15 cellular contexts compared by ENCODE assay signal in genomic region chr16:53605356-53605755, GRCh38.
DNase-seq lines count a peak whose midpoint lies in the region; ATAC-seq, FAIRE-seq and TF ChIP-seq lines count a peak whose summit lies in the region.
"Had no signal": no experiment of that assay in that cellular context is flagged by ENCODE, and none has a peak within 500 bp of the region (broad histone marks: within the 10 kb centered on the region; RNA-seq: fewer than 3 reads in every experiment).

No MANE protein-coding gene starts in this region.

- POLR2A ChIA-PET in HepG2 (lab: Yijun Ruan, JAX) = no interaction called here
- POLR2A ChIA-PET in CD4-positive, alpha-beta memory T cell (lab: Charles Lee; ENCODE audit: partially characterized antibody) = no interaction called here

- FAIRE-seq in HepG2 (lab: Jason Lieb, UNC) = no peak

- TF ChIP-seq POLR2A in HepG2 (IDR thresholded peaks at IDR 0.05; ENCODE audit: insufficient read depth in 1 of 2, low read depth in 2 of 2, low read length in 2 of 2) (no peak), GM18505 (IDR thresholded peaks at IDR 0.05; ENCODE audit: borderline replicate concordance, extremely low read depth, insufficient read depth, insufficient read length) (no peak)

- TF ChIP-seq EP300 in HepG2 (IDR thresholded peaks at IDR 0.05; ENCODE audit: low read depth in 2 of 2, low read length in 2 of 2) (no peak), HepG2 (CRISPR knock-in tag; IDR thresholded peaks at IDR 0.05; ENCODE audit: borderline replicate concordance) (no peak)

- H3K27me3 ChIP-seq in liver (ENCODE audit: control insufficient read depth in 4 of 4, insufficient read depth in 4 of 4, low read length in 3 of 4) = no peaks in the 10 kb centered on the region
- H3K27me3 ChIP-seq in HepG2 (ENCODE audit: control insufficient read depth in 1 of 2, insufficient read depth in 2 of 2, low read length in 2 of 2) = no peaks in the 10 kb centered on the region
- no peaks in the 10 kb centered on the region for H3K27me3 ChIP-seq in trophoblast cell (ENCODE audit: insufficient read depth, low read length)
- no peaks in the 10 kb centered on the region for H3K27me3 ChIP-seq in CD4-positive, alpha-beta memory T cell (ENCODE audit: insufficient read depth, low read length)
- H3K27me3 ChIP-seq: BLaER1 had no signal

- TF ChIP-seq RAD21 in liver (IDR thresholded peaks at IDR 0.05) (no peak), HepG2 (CRISPR knock-in tag; IDR thresholded peaks at IDR 0.05) (no peak)

- no peak overlapping the region for H3K4ac ChIP-seq in trophoblast cell (ENCODE audit: low read depth, low read length)

- H3K4me3 Mint-ChIP-seq in CD4-positive, alpha-beta memory T cell = no peak overlapping the region
- H3K4me3 Mint-ChIP-seq: CD14-positive monocyte; CD8-positive, alpha-beta T cell had no signal

- no peak overlapping the region for H4K8ac ChIP-seq in trophoblast cell (ENCODE audit: low read depth, low read length)

- H2BK5ac ChIP-seq in trophoblast cell (ENCODE audit: low read depth, low read length, poor library complexity) = no peak overlapping the region

- ATAC-seq in HepG2 (no peak), GM18505 (IDR thresholded peaks at IDR 0.05; ENCODE audit: unreplicated experiment) (no peak)
- ATAC-seq: CD8-positive, alpha-beta T cell had no signal

- H2BK12ac ChIP-seq in trophoblast cell (ENCODE audit: low read length) = no peak overlapping the region

- H2BK120ac ChIP-seq in trophoblast cell (ENCODE audit: insufficient read depth, low read length, poor library complexity) = no peak overlapping the region

- no peaks in the 10 kb centered on the region for H3K27me3 Mint-ChIP-seq in CD4-positive, alpha-beta memory T cell

- intact Hi-C loops in HepG2 (cut with micrococcal nuclease; ENCODE audit: unreplicated experiment) = no loop called here
- intact Hi-C loops in CD4-positive, alpha-beta memory T cell (cut with micrococcal nuclease) = no loop called here

- H3K9me3 ChIP-seq in liver (ENCODE audit: control insufficient read depth in 4 of 4, low read length in 3 of 4) = no peaks in the 10 kb centered on the region
- no peaks in the 10 kb centered on the region for H3K9me3 ChIP-seq in HepG2 (ENCODE audit: low read length)
- no peaks in the 10 kb centered on the region for H3K9me3 ChIP-seq in trophoblast cell (ENCODE audit: insufficient read depth, low read depth, low read length)
- H3K9me3 ChIP-seq in CD4-positive, alpha-beta memory T cell (ENCODE audit: control insufficient read depth in 1 of 2, low read length in 2 of 2) = no peaks in the 10 kb centered on the region
- H3K9me3 ChIP-seq: BLaER1, HAP-1 had no signal

- H3K9ac ChIP-seq in liver (ENCODE audit: low read depth in 1 of 2, low read length in 2 of 2) (no peak overlapping the region), HepG2 (ENCODE audit: insufficient read depth, low read depth, low read length) (no peak overlapping the region), trophoblast cell (ENCODE audit: low read length) (no peak overlapping the region)
- H3K9ac ChIP-seq: BLaER1 had no signal

- H3K4me1 ChIP-seq in liver (ENCODE audit: control insufficient read depth in 4 of 4, insufficient read depth in 4 of 4, low read length in 3 of 4) (peaks cover 0 to 2% (median under 1%) of the 10 kb centered on the region in 4 donors), HepG2 (ENCODE audit: insufficient read depth, low read length) (no peaks in the 10 kb centered on the region), trophoblast cell (ENCODE audit: control insufficient read depth in 1 of 2, insufficient read depth in 2 of 2, low read length in 2 of 2) (no peaks in the 10 kb centered on the region)
- no peaks in the 10 kb centered on the region for H3K4me1 ChIP-seq in CD4-positive, alpha-beta memory T cell (ENCODE audit: insufficient read depth, low read length)
- H3K4me1 ChIP-seq: BLaER1 had no signal

- peaks cover 10 to 12% of the 10 kb centered on the region in 2 donors for H3K36me3 Mint-ChIP-seq in CD4-positive, alpha-beta memory T cell
- H3K36me3 Mint-ChIP-seq: CD14-positive monocyte had no signal

- no TSS peak for BruUV-seq in HepG2 (replicated peaks; lab: Mats Ljungman, UMichigan)

- no peak overlapping the region for H4K91ac ChIP-seq in trophoblast cell (ENCODE audit: low read depth, low read length)

- H4K12ac ChIP-seq in trophoblast cell (ENCODE audit: low read depth, low read length) = no peak overlapping the region

- H2AK5ac ChIP-seq in trophoblast cell (ENCODE audit: low read length) = no peak overlapping the region

- H3K4me1 Mint-ChIP-seq in CD4-positive, alpha-beta memory T cell = no peaks in the 10 kb centered on the region
- H3K4me1 Mint-ChIP-seq: CD14-positive monocyte had no signal

- CTCF ChIA-PET in HepG2 (lab: Yijun Ruan, JAX; ENCODE audit: low intra/inter-chr PET ratio, low total read pairs) = no interaction called here
- CTCF ChIA-PET in CD4-positive, alpha-beta memory T cell (lab: Charles Lee; ENCODE audit: partially characterized antibody) = no interaction called here

- H3K27ac Mint-ChIP-seq in CD4-positive, alpha-beta memory T cell = no peak overlapping the region
- H3K27ac Mint-ChIP-seq: CD14-positive monocyte; CD8-positive, alpha-beta T cell had no signal

- H3K36me3 ChIP-seq in liver (ENCODE audit: control insufficient read depth in 4 of 4, insufficient read depth in 3 of 4, low read depth in 1 of 4, low read length in 3 of 4) (peaks cover 0 to 4% (median 0%) of the 10 kb centered on the region in 4 donors), HepG2 (replicated peaks in 1 of 2; ENCODE audit: control insufficient read depth in 1 of 2, insufficient read depth in 2 of 2, low read length in 2 of 2) (peaks cover 0 to 1% of the 10 kb centered on the region in 2 experiments; a peak in 1 of 5 replicates), trophoblast cell (ENCODE audit: control insufficient read depth in 1 of 2, insufficient read depth in 2 of 2, low read length in 2 of 2) (no peaks in the 10 kb centered on the region)
- H3K36me3 ChIP-seq in CD4-positive, alpha-beta memory T cell (ENCODE audit: insufficient read depth, low read length) = no peaks in the 10 kb centered on the region
- H3K36me3 ChIP-seq: HAP-1 had no signal

- no peak overlapping the region for H3K4me3 ChIP-seq in liver (ENCODE audit: low read depth in 1 of 3, low read length in 3 of 3)
- no peak overlapping the region for H3K4me3 ChIP-seq in HepG2 (replicated peaks in 1 of 3; ENCODE audit: insufficient read depth in 1 of 3, low read depth in 2 of 3, low read length in 3 of 3)
- H3K4me3 ChIP-seq in trophoblast cell (ENCODE audit: low read depth, low read length) = peak overlapping the region; percentile 43
- no peak overlapping the region for H3K4me3 ChIP-seq in CD4-positive, alpha-beta memory T cell (ENCODE audit: low read length in 2 of 2)
- H3K4me3 ChIP-seq: BLaER1, HAP-1 had no signal

- H2AFZ ChIP-seq in HepG2 (ENCODE audit: low read length) (no peak overlapping the region), trophoblast cell (ENCODE audit: insufficient read depth, low read length, poor library complexity) (no peak overlapping the region)

- H3K4me2 ChIP-seq in HepG2 (ENCODE audit: low read depth, low read length) = no peak overlapping the region
- H3K4me2 ChIP-seq in trophoblast cell (ENCODE audit: low read length) = no peak overlapping the region
- H3K4me2 ChIP-seq: BLaER1 had no signal

- H3K79me1 ChIP-seq in trophoblast cell (ENCODE audit: low read length) = no peaks in the 10 kb centered on the region

- no peak for DNase-seq in HepG2 (ENCODE audit: low spot score)
- peak; percentile 5 for DNase-seq in fibroblast of peridontal ligament (ENCODE audit: extremely low read depth)
- DNase-seq in trophoblast cell = no peak
- DNase-seq in CD4-positive, alpha-beta memory T cell = no peak
- DNase-seq in pons (ENCODE audit: low spot score) = no peak
- DNase-seq: 8988T; Calu3; CD8-positive, alpha-beta T cell; DMS79 treated with DMSO at 0.1 percent for 48 hours; GF-D8 had no signal

- H3K18ac ChIP-seq in trophoblast cell (ENCODE audit: low read length) = no peak overlapping the region

- H3K14ac ChIP-seq in trophoblast cell (ENCODE audit: low read length) = no peak overlapping the region

- in situ Hi-C loops in HepG2 (cut with HindIII; ENCODE audit: extremely low pct_ligation_motif_present, low pct_unique_long_range_greater_than_20kb) = no loop called here

- no peak overlapping the region for H3K23ac ChIP-seq in trophoblast cell (ENCODE audit: low read length)

- WGBS in liver = 76% methylated on average over 10 of the region's 10 CpGs
- WGBS in HepG2 (ENCODE audit: low lambda C conversion rate) = 88% methylated on average over 10 of the region's 10 CpGs
- WGBS in trophoblast cell (ENCODE audit: extremely low coverage, insufficient coverage, insufficient read length) = no CpG with 5 or more reads among the region's 10 CpGs

- TF ChIP-seq CTCF in liver (IDR thresholded peaks at IDR 0.05; ENCODE audit: low read depth, low read length, missing input control) = no peak
- TF ChIP-seq CTCF in HepG2 (CRISPR knock-in tag; IDR thresholded peaks at IDR 0.05) = no peak

- H3K9me3 Mint-ChIP-seq in CD4-positive, alpha-beta memory T cell = peaks cover 0 to 2% (median 0%) of the 10 kb centered on the region in 8 donors
- H3K9me3 Mint-ChIP-seq: CD8-positive, alpha-beta T cell had no signal

- H3K79me2 ChIP-seq in HepG2 (ENCODE audit: insufficient read depth, low read length) (no peaks in the 10 kb centered on the region), trophoblast cell (ENCODE audit: control insufficient read depth, insufficient read depth, low read length, poor library complexity) (no peaks in the 10 kb centered on the region)

- no peak overlapping the region for H3K27ac ChIP-seq in liver (ENCODE audit: low read depth in 1 of 2, low read length in 2 of 2)
- H3K27ac ChIP-seq in HepG2 (ENCODE audit: extremely low read length, insufficient read depth, low read length) = no peak overlapping the region
- H3K27ac ChIP-seq in trophoblast cell (ENCODE audit: low read depth, low read length) = no peak overlapping the region
- no peak overlapping the region for H3K27ac ChIP-seq in CD4-positive, alpha-beta memory T cell (ENCODE audit: low read depth, low read length)
- H3K27ac ChIP-seq: BLaER1 had no signal

- no peaks in the 10 kb centered on the region for H4K20me1 ChIP-seq in HepG2 (ENCODE audit: insufficient read depth, low read length)
- H4K20me1 ChIP-seq: BLaER1 had no signal

TF ChIP-seq in liver, 16 proteins besides CTCF, POLR2A, EP300 and RAD21 (continues in another document):
- TF ChIP-seq GABPA (IDR thresholded peaks at IDR 0.05 in 1 of 2, conservative IDR thresholded peaks at IDR 0.05 in 1 of 2) (no peak), ATF3 (IDR thresholded peaks at IDR 0.05) (no peak)
